In the genomic region with DNA sequence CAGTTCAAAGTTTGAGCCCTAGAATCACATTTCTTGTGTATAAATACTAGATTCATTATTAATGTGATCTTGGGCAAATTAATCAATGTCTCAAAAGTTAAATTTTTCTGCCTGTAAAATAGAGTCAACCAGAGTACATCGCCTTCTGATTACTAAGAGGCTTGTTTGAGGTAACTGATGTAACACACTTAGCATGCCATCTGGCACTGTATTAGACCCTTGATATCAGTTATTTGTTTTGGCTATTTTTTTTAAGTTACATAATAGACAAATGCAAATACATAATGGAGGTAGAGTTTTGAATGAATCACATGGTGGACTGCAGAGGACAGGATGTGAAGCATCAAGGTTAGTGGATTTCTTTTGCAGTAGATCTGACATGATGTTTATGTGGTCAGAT, we compare ENCODE assay signal across 21 cellular contexts.
DNase-seq lines count a peak whose midpoint lies in the region; FAIRE-seq and TF ChIP-seq lines count a peak whose summit lies in the region.
"Had no signal": no experiment of that assay in that cellular context is flagged by ENCODE, and none has a peak within 500 bp of the region (broad histone marks: within the 10 kb centered on the region; RNA-seq: fewer than 3 reads in every experiment).

No MANE protein-coding gene starts in this region.

- no peak overlapping the region for H2BK5ac ChIP-seq in trophoblast cell (ENCODE audit: low read depth, low read length, poor library complexity)

- H3K79me2 ChIP-seq in trophoblast cell (ENCODE audit: control insufficient read depth, insufficient read depth, low read length, poor library complexity) = no peaks in the 10 kb centered on the region

- no peak overlapping the region for H3K9ac ChIP-seq in trophoblast cell (ENCODE audit: low read length)

- no peak overlapping the region for H4K12ac ChIP-seq in trophoblast cell (ENCODE audit: low read depth, low read length)

- CTCF ChIA-PET in CD4-positive, alpha-beta memory T cell (lab: Charles Lee; ENCODE audit: partially characterized antibody) = no interaction called here

- H3K4ac ChIP-seq in trophoblast cell (ENCODE audit: low read depth, low read length) = no peak overlapping the region

- TF ChIP-seq CTCF in bronchial epithelial cell (IDR thresholded peaks at IDR 0.05; ENCODE audit: insufficient read depth, low read length, severe bottlenecking) = no peak
- no peak for TF ChIP-seq CTCF in progenitor cell of endocrine pancreas (IDR thresholded peaks at IDR 0.05; ENCODE audit: unreplicated experiment)
- no peak for TF ChIP-seq CTCF in esophagus squamous epithelium (IDR thresholded peaks at IDR 0.05)

- WGBS in trophoblast cell (ENCODE audit: extremely low coverage, insufficient coverage, insufficient read length) = no CpG with 5 or more reads among the region's 1 CpG
- WGBS in esophagus squamous epithelium, 2 donors = 83 to 85% methylated on average over 1 of the region's 1 CpG

- H3K36me3 ChIP-seq in bronchial epithelial cell (ENCODE audit: control insufficient read depth, insufficient read depth, low read length) (no peaks in the 10 kb centered on the region), trophoblast cell (ENCODE audit: control insufficient read depth in 1 of 2, insufficient read depth in 2 of 2, low read length in 2 of 2) (peaks cover 0 to 2% of the 10 kb centered on the region in 2 experiments), esophagus squamous epithelium (no peaks in the 10 kb centered on the region)
- no peaks in the 10 kb centered on the region for H3K36me3 ChIP-seq in CD4-positive, alpha-beta memory T cell (ENCODE audit: insufficient read depth, low read length)
- H3K36me3 ChIP-seq: BE2C, HAP-1 had no signal

- FAIRE-seq in bronchial epithelial cell (lab: Jason Lieb, UNC) = no peak
- FAIRE-seq: A204.1, H1, HTR-8/SVneo had no signal

- H3K4me1 Mint-ChIP-seq in progenitor cell of endocrine pancreas (ENCODE audit: low read depth) = no peaks in the 10 kb centered on the region
- H3K4me1 Mint-ChIP-seq in CD4-positive, alpha-beta memory T cell = no peaks in the 10 kb centered on the region
- H3K4me1 Mint-ChIP-seq: CD4-positive, CD25-positive, alpha-beta regulatory T cell; IgD-negative memory B cell had no signal

- no peak for TF ChIP-seq POLR2A in esophagus squamous epithelium (IDR thresholded peaks at IDR 0.05)

- H3K27ac Mint-ChIP-seq in progenitor cell of endocrine pancreas = peak overlapping the region; percentile 15
- H3K27ac Mint-ChIP-seq in CD4-positive, alpha-beta memory T cell = peak overlapping the region in 1 of 7 donors; percentile 16
- H3K27ac Mint-ChIP-seq: CD4-positive, CD25-positive, alpha-beta regulatory T cell; IgD-negative memory B cell had no signal

- H3K27me3 ChIP-seq in bronchial epithelial cell (ENCODE audit: control insufficient read depth, insufficient read depth, low read length) (no peaks in the 10 kb centered on the region), trophoblast cell (ENCODE audit: insufficient read depth, low read length) (no peaks in the 10 kb centered on the region), esophagus squamous epithelium (no peaks in the 10 kb centered on the region)
- no peaks in the 10 kb centered on the region for H3K27me3 ChIP-seq in CD4-positive, alpha-beta memory T cell (ENCODE audit: insufficient read depth, low read length)
- H3K27me3 ChIP-seq: BE2C had no signal

- no peak overlapping the region for H3K18ac ChIP-seq in trophoblast cell (ENCODE audit: low read length)

- DNase-seq in HT1080 (ENCODE audit: low read depth) (peak; percentile 9), NCI-H2171 treated with DMSO at 0.1 percent for 48 hours (lab: John Stamatoyannopoulos, UW) (peak; percentile 50), bronchial epithelial cell (ENCODE audit: low read depth) (peak; percentile 10), progenitor cell of endocrine pancreas (ENCODE audit: low spot score, unreplicated experiment) (no peak), trophoblast cell (no peak), esophagus squamous epithelium (lab: John Stamatoyannopoulos, UW) (no peak)
- DNase-seq in CD4-positive, alpha-beta memory T cell = no peak
- DNase-seq: ACHN; BE2C; C1 segment of cervical spinal cord; Caco-2; CD4-positive, CD25-positive, alpha-beta regulatory T cell; DMS79 treated with DMSO at 0.1 percent for 48 hours; GF-D8; KBM-7 had no signal

- H3K23ac ChIP-seq in trophoblast cell (ENCODE audit: low read length) = no peak overlapping the region

- H2BK12ac ChIP-seq in trophoblast cell (ENCODE audit: low read length) = no peak overlapping the region

- H3K4me1 ChIP-seq in trophoblast cell (ENCODE audit: control insufficient read depth in 1 of 2, insufficient read depth in 2 of 2, low read length in 2 of 2) (no peaks in the 10 kb centered on the region), esophagus squamous epithelium (no peaks in the 10 kb centered on the region)
- H3K4me1 ChIP-seq in CD4-positive, alpha-beta memory T cell (ENCODE audit: insufficient read depth, low read length) = no peaks in the 10 kb centered on the region
- H3K4me1 ChIP-seq: BE2C, Caco-2, HAP-1 had no signal

- no peaks in the 10 kb centered on the region for H3K79me1 ChIP-seq in trophoblast cell (ENCODE audit: low read length)

- H3K27ac ChIP-seq in trophoblast cell (ENCODE audit: low read depth, low read length) (no peak overlapping the region), esophagus squamous epithelium (no peak overlapping the region)
- no peak overlapping the region for H3K27ac ChIP-seq in CD4-positive, alpha-beta memory T cell (ENCODE audit: low read depth, low read length)
- H3K27ac ChIP-seq: HL-60 had no signal

- no peak overlapping the region for H3K4me3 Mint-ChIP-seq in progenitor cell of endocrine pancreas (ENCODE audit: low read depth)
- H3K4me3 Mint-ChIP-seq in CD4-positive, alpha-beta memory T cell = no peak overlapping the region
- H3K4me3 Mint-ChIP-seq: CD4-positive, CD25-positive, alpha-beta regulatory T cell; IgD-negative memory B cell had no signal

- H4K91ac ChIP-seq in trophoblast cell (ENCODE audit: low read depth, low read length) = no peak overlapping the region

- H2BK120ac ChIP-seq in trophoblast cell (ENCODE audit: insufficient read depth, low read length, poor library complexity) = no peak overlapping the region

- H3K4me2 ChIP-seq in trophoblast cell (ENCODE audit: low read length) = no peak overlapping the region

- H2AK5ac ChIP-seq in trophoblast cell (ENCODE audit: low read length) = no peak overlapping the region

- no peaks in the 10 kb centered on the region for H3K9me3 ChIP-seq in trophoblast cell (ENCODE audit: insufficient read depth, low read depth, low read length)
- peaks cover 0 to 3% of the 10 kb centered on the region in 2 donors for H3K9me3 ChIP-seq in CD4-positive, alpha-beta memory T cell (ENCODE audit: control insufficient read depth in 1 of 2, low read length in 2 of 2)
- H3K9me3 ChIP-seq in esophagus squamous epithelium = no peaks in the 10 kb centered on the region
- H3K9me3 ChIP-seq: BE2C, Caco-2, HAP-1 had no signal

- no peak overlapping the region for H3K14ac ChIP-seq in trophoblast cell (ENCODE audit: low read length)

- no peak overlapping the region for H4K8ac ChIP-seq in trophoblast cell (ENCODE audit: low read depth, low read length)

- H3K27me3 Mint-ChIP-seq in progenitor cell of endocrine pancreas = peaks cover 3% of the 10 kb centered on the region
- no peaks in the 10 kb centered on the region for H3K27me3 Mint-ChIP-seq in CD4-positive, alpha-beta memory T cell
- H3K27me3 Mint-ChIP-seq: CD4-positive, CD25-positive, alpha-beta regulatory T cell; IgD-negative memory B cell had no signal

- no peak overlapping the region for H3K4me3 ChIP-seq in bronchial epithelial cell (ENCODE audit: low read depth, low read length)
- H3K4me3 ChIP-seq in trophoblast cell (ENCODE audit: low read depth, low read length) = no peak overlapping the region
- H3K4me3 ChIP-seq in CD4-positive, alpha-beta memory T cell (ENCODE audit: low read length in 2 of 2) = no peak overlapping the region
- H3K4me3 ChIP-seq in esophagus squamous epithelium = no peak overlapping the region
- H3K4me3 ChIP-seq: HAP-1 had no signal

- peaks cover 12% of the 10 kb centered on the region for H3K9me3 Mint-ChIP-seq in progenitor cell of endocrine pancreas (ENCODE audit: low read depth)
- peaks cover 0 to 6% (median 0%) of the 10 kb centered on the region in 8 donors for H3K9me3 Mint-ChIP-seq in CD4-positive, alpha-beta memory T cell

- H2AFZ ChIP-seq in trophoblast cell (ENCODE audit: insufficient read depth, low read length, poor library complexity) = no peak overlapping the region

- H3K36me3 Mint-ChIP-seq in progenitor cell of endocrine pancreas (ENCODE audit: insufficient read depth) = no peaks in the 10 kb centered on the region
- H3K36me3 Mint-ChIP-seq in CD4-positive, alpha-beta memory T cell = no peaks in the 10 kb centered on the region
- H3K36me3 Mint-ChIP-seq: CD4-positive, CD25-positive, alpha-beta regulatory T cell had no signal

- POLR2A ChIA-PET in CD4-positive, alpha-beta memory T cell (lab: Charles Lee; ENCODE audit: partially characterized antibody) = no interaction called here

- intact Hi-C loops in CD4-positive, alpha-beta memory T cell (cut with micrococcal nuclease) = no loop called here
- intact Hi-C loops in esophagus squamous epithelium (cut with DNase I) = no loop called here

Comparison
In these comparisons a context has a peak if more than half of its experiments do, and no peak if none do; other contexts are left out.
1. DNase-seq: peak in HT1080 (single experiment), NCI-H2171 treated with DMSO at 0.1 percent for 48 hours (single experiment) and bronchial epithelial cell (single experiment); none in progenitor cell of endocrine pancreas (single experiment), trophoblast cell (0 of 2), CD4-positive, alpha-beta memory T cell (0 of 5) and esophagus squamous epithelium (single experiment).